In genomic region chr12:109097435-109098141, GRCh38 we compare ENCODE assay signal across 8 cellular contexts. TPM values are rescaled to one million over a fixed set of nuclear protein-coding genes. Genes with fewer than 3 reads are reported as not detected.
DNase-seq lines count a peak whose midpoint lies in the region; ATAC-seq and TF ChIP-seq lines count a peak whose summit lies in the region.

Gene UNG (plus strand): TSS chr12:109097597. CDS start chr12:109097680, 83 bp downstream.

- H3K9me3 ChIP-seq in mononuclear cell (ENCODE audit: low read depth, low read length) = no peaks in the 10 kb centered on the region

- no peak for TF ChIP-seq EP300 in Ishikawa (IDR thresholded peaks at IDR 0.05; ENCODE audit: borderline replicate concordance)

- H3K4me3 ChIP-seq in mononuclear cell (ENCODE audit: low read length) = peak within 1 kb of the TSS; percentile 76

- peak; percentile 91 for ATAC-seq in GM21576 (IDR thresholded peaks at IDR 0.05; ENCODE audit: unreplicated experiment)

- peak; percentile 72 for DNase-seq in DMS 273 treated with DMSO at 0.1 percent for 48 hours (lab: John Stamatoyannopoulos, UW)
- peak; percentile 51 for DNase-seq in OCI-M2 (lab: John Stamatoyannopoulos, UW; ENCODE audit: unreplicated experiment)
- DNase-seq in activated T-cell treated with anti-CD3 and anti-CD28 coated beads for 24 hours (ENCODE audit: low read depth) = peak; percentile 97
- peak; percentile 92 for DNase-seq in epidermal melanocyte (ENCODE audit: insufficient read length, low spot score)
- DNase-seq in stimulated activated CD8-positive, alpha-beta memory T cell treated with anti-CD3 and anti-CD28 coated beads, Interleukin-2, amount 100 ng/mL, for 48 hours (ENCODE audit: low read depth in 2 of 2) = peak; percentile 92 to 95

- no peak for TF ChIP-seq RAD21 in Ishikawa (IDR thresholded peaks at IDR 0.05; ENCODE audit: low read depth)

- H3K27me3 ChIP-seq in mononuclear cell (ENCODE audit: insufficient read depth, low read length) = no peaks in the 10 kb centered on the region

- H3K4me1 ChIP-seq in mononuclear cell (ENCODE audit: insufficient read depth, low read length) = peaks cover 33% of the 10 kb centered on the region

TF ChIP-seq in Ishikawa, 13 proteins besides CTCF, POLR2A, EP300 and RAD21:
- TF ChIP-seq YY1 (IDR thresholded peaks at IDR 0.05; ENCODE audit: low read depth) (peak; percentile 81; the same call in 1 of the 2 replicates), USF1 (IDR thresholded peaks at IDR 0.05) (peak; percentile 72), TEAD4 (IDR thresholded peaks at IDR 0.05) (no peak; the same call in 1 of the 2 replicates), TCF12 (IDR thresholded peaks at IDR 0.05; ENCODE audit: low read depth) (no peak), CREB1 (IDR thresholded peaks at IDR 0.05; ENCODE audit: low read depth) (0 out of 2 replicates have a peak, but pooled peaks have one; percentile 20), NFIC (IDR thresholded peaks at IDR 0.05) (no peak), FOXM1 (IDR thresholded peaks at IDR 0.05; ENCODE audit: borderline replicate concordance, low read depth) (0 out of 2 replicates have a peak, but pooled peaks have one; percentile 54), TAF1 (IDR thresholded peaks at IDR 0.05; ENCODE audit: low read depth) (peak; percentile 61; the same call in 1 of the 2 replicates), MAX (IDR thresholded peaks at IDR 0.05) (peak; percentile 98)
TF ChIP-seq in Ishikawa: peak in this region for 6.

RNA-seq across cellular contexts. Expression of gene UNG, which starts in this region (rescaled TPM):
- 2.9 TPM for total RNA-seq in mononuclear cell

Comparison
In these comparisons a context has a peak if more than half of its experiments do, and no peak if none do; other contexts are left out.
1. Peak in every context shown above with its lines: DNase-seq, ATAC-seq and H3K4me3 ChIP-seq.